Comparison of ENCODE assay signal across 20 cellular contexts in genomic region chr6:155436981-155437749, GRCh38. TPM values are rescaled to one million over a fixed set of nuclear protein-coding genes. Genes with fewer than 3 reads are reported as not detected.
A peak's percentile ranks its signal among the peaks of the same experiment; 100 is the strongest.
DNase-seq lines count a peak whose midpoint lies in the region; ATAC-seq and TF ChIP-seq lines count a peak whose summit lies in the region.
"Had no signal": no experiment of that assay in that cellular context is flagged by ENCODE, and none has a peak within 500 bp of the region (broad histone marks: within the 10 kb centered on the region; RNA-seq: fewer than 3 reads in every experiment).

No MANE protein-coding gene starts in this region.

- 53 to 74% (median 60%) methylated on average over 5 of the region's 5 CpGs for WGBS in heart left ventricle, 4 donors
- WGBS in gastroesophageal sphincter (ENCODE audit: low coverage in 1 of 2), 2 donors: 29 to 92% methylated on average over 2 to 3 of the region's 5 CpGs

- H3K36me3 ChIP-seq in heart left ventricle (no peaks in the 10 kb centered on the region), gastroesophageal sphincter (no peaks in the 10 kb centered on the region)

- intact Hi-C loops in heart left ventricle (cut with DNase I): no loop called here
- intact Hi-C loops in cardiac septum (cut with DNase I): no loop called here

- TF ChIP-seq CTCF in heart left ventricle (IDR thresholded peaks at IDR 0.05): no peak
- no peak for TF ChIP-seq CTCF in gastroesophageal sphincter (IDR thresholded peaks at IDR 0.05)

- H3K4me1 ChIP-seq in heart left ventricle (peaks cover 0 to 9% (median 2%) of the 10 kb centered on the region in 12 donors), gastroesophageal sphincter (peaks cover 0 to 9% (median 0%) of the 10 kb centered on the region in 3 donors)
- H3K4me1 ChIP-seq: foreskin keratinocyte had no signal

- H3K4me3 ChIP-seq in heart left ventricle: no peak overlapping the region
- no peak overlapping the region for H3K4me3 ChIP-seq in gastroesophageal sphincter
- H3K4me3 ChIP-seq: dorsolateral prefrontal cortex had no signal

- H3K9me3 ChIP-seq in heart left ventricle: no peaks in the 10 kb centered on the region
- H3K9me3 ChIP-seq in gastroesophageal sphincter: no peaks in the 10 kb centered on the region

- TF ChIP-seq EP300 in gastroesophageal sphincter (IDR thresholded peaks at IDR 0.05): no peak

- H3K27ac ChIP-seq in heart left ventricle (no peak overlapping the region), gastroesophageal sphincter (no peak overlapping the region)
- H3K27ac ChIP-seq: dorsolateral prefrontal cortex, foreskin keratinocyte had no signal

- ATAC-seq in heart left ventricle (peak in 3 of 4 donors; percentile 49 to 72 (median 65)), SK-N-SH treated with all-trans-retinoic acid at 6 μM for 48 hours (peak; percentile 90), GM21723 (IDR thresholded peaks at IDR 0.05; ENCODE audit: unreplicated experiment) (no peak), gastroesophageal sphincter (no peak)
- ATAC-seq: foreskin keratinocyte, PC-3 had no signal

- DNase-seq in heart left ventricle (no peak), cardiac septum (ENCODE audit: low spot score) (no peak), hepatic stellate cell (ENCODE audit: low spot score) (peak; percentile 17), anterior cingulate cortex (lab: John Stamatoyannopoulos, UW) (no peak), HuH-7 (ENCODE audit: low spot score) (no peak)
- DNase-seq: activated CD4-positive, CD25-positive, alpha-beta regulatory T cell treated with anti-CD3 and anti-CD28 coated beads, Interleukin-2, amount 50 U/mL, for 72 hours; activated T-cell treated with anti-CD3 and anti-CD28 coated beads, Interleukin-2, amount 50 U/mL, for 24 hours; dorsolateral prefrontal cortex; foreskin keratinocyte; immature natural killer cell; KBM-7; PC-3; posterior cingulate gyrus; stimulated activated CD4-positive, alpha-beta T cell treated with anti-CD3 and anti-CD28 coated beads, Interleukin-1b, Interleukin-23, amount 100 ng/mL, for 48 hours; stimulated activated CD8-positive, alpha-beta memory T cell treated with anti-CD3 and anti-CD28 coated beads, Interleukin-4, amount 100 ng/mL, for 48 hours had no signal

- TF ChIP-seq POLR2A in heart left ventricle (IDR thresholded peaks at IDR 0.05) (no peak), gastroesophageal sphincter (IDR thresholded peaks at IDR 0.05) (no peak)

- H3K27me3 ChIP-seq in heart left ventricle (no peaks in the 10 kb centered on the region), gastroesophageal sphincter (no peaks in the 10 kb centered on the region)
- H3K27me3 ChIP-seq: dorsolateral prefrontal cortex, foreskin keratinocyte had no signal

TF ChIP-seq in SK-N-SH treated with all-trans-retinoic acid at 6 μM for 48 hours, 23 proteins besides CTCF, POLR2A, EP300 and RAD21:
- TF ChIP-seq BACH2 (CRISPR knock-in tag; IDR thresholded peaks at IDR 0.05; ENCODE audit: borderline replicate concordance) (no peak), ARNTL (CRISPR knock-in tag; IDR thresholded peaks at IDR 0.05; ENCODE audit: borderline replicate concordance, low read depth) (no peak), ZNF8 (CRISPR knock-in tag; IDR thresholded peaks at IDR 0.05) (no peak; the same call in 1 of the 2 replicates), ZFP3 (CRISPR knock-in tag; IDR thresholded peaks at IDR 0.05) (no peak), RARB (CRISPR knock-in tag; IDR thresholded peaks at IDR 0.05) (no peak), TOX (CRISPR knock-in tag; IDR thresholded peaks at IDR 0.05; ENCODE audit: borderline replicate concordance) (no peak), CSDC2 (CRISPR knock-in tag; IDR thresholded peaks at IDR 0.05) (no peak), POU6F1 (CRISPR knock-in tag; IDR thresholded peaks at IDR 0.05; ENCODE audit: borderline replicate concordance, low read depth) (no peak), ISL1 (CRISPR knock-in tag; IDR thresholded peaks at IDR 0.05) (peak; percentile 54), ESRRG (CRISPR knock-in tag; IDR thresholded peaks at IDR 0.05) (no peak), TCF4 (CRISPR knock-in tag; IDR thresholded peaks at IDR 0.05; ENCODE audit: borderline replicate concordance) (no peak), PATZ1 (CRISPR knock-in tag; IDR thresholded peaks at IDR 0.05; ENCODE audit: borderline replicate concordance) (no peak), PPARA (CRISPR knock-in tag; IDR thresholded peaks at IDR 0.05; ENCODE audit: borderline replicate concordance) (no peak), CSRNP3 (CRISPR knock-in tag; IDR thresholded peaks at IDR 0.05) (no peak), TSHZ2 (CRISPR knock-in tag; IDR thresholded peaks at IDR 0.05) (peak; percentile 82; the same call in 1 of the 2 replicates)

RNA-seq across cellular contexts. Expression of gene NOX3, which starts 18.5 kb away (rescaled TPM):
- total RNA-seq in heart left ventricle: not detected
- polyA plus RNA-seq in heart left ventricle: not detected
- total RNA-seq in cardiac septum: not detected
- under 1 TPM in 1 of 4 donors, not detected in 3; 0.54 TPM for total RNA-seq in gastroesophageal sphincter
- total RNA-seq: foreskin keratinocyte, PC-3 had no signal
- polyA plus RNA-seq: adipose tissue, foreskin keratinocyte, immature natural killer cell, thymus had no signal

Comparison
In these comparisons a context has a peak if more than half of its experiments do, and no peak if none do; other contexts are left out.
1. ATAC-seq: peak in heart left ventricle (3 of 4) and SK-N-SH treated with all-trans-retinoic acid at 6 μM for 48 hours (single experiment); none in GM21723 (single experiment) and gastroesophageal sphincter (single experiment).